In genomic region chr2:155157065-155157464, GRCh38 we compare ENCODE assay signal across 30 cellular contexts.
"Had no signal": no experiment of that assay in that cellular context is flagged by ENCODE, and none has a peak within 500 bp of the region (broad histone marks: within the 10 kb centered on the region; RNA-seq: fewer than 3 reads in every experiment).

No MANE protein-coding gene starts in this region.

- DNase-seq: activated CD4-positive, alpha-beta memory T cell treated with anti-CD3 and anti-CD28 coated beads, Interleukin-2, amount 10 ng/mL, durations not matched to agents 7 days and 5 days; activated CD4-positive, alpha-beta T cell treated with anti-CD3 and anti-CD28 coated beads for 1 hour; activated CD4-positive, alpha-beta T cell treated with anti-CD3 and anti-CD28 coated beads, Interleukin-2, amount 10 ng/mL, durations not matched to agents 7 days and 5 days; activated CD8-positive, alpha-beta memory T cell treated with anti-CD3 and anti-CD28 coated beads, Interleukin-2, amount 50 U/mL, for 48 hours; activated gamma-delta T cell; activated naive CD8-positive, alpha-beta T cell treated with anti-CD3 and anti-CD28 coated beads, Interleukin-2, amount 50 U/mL, for 24 hours; activated T-cell treated with anti-CD3 and anti-CD28 coated beads, Interleukin-2, amount 50 U/mL, for 24 hours; cerebellar nuclear complex; colonic mucosa; effector memory CD8-positive, alpha-beta T cell; erythroblast; head of caudate nucleus; hypothalamus; kidney glomerular epithelial cell; left lung; lower lobe of right lung; mesenchymal stem cell; natural killer cell; stimulated activated CD4-positive, alpha-beta T cell treated with anti-CD3 and anti-CD28 coated beads, Interleukin-4, amount 100 ng/mL, for 24 hours; stimulated activated CD8-positive, alpha-beta memory T cell treated with anti-CD3 and anti-CD28 coated beads, Interleukin-4, amount 100 ng/mL, for 48 hours; stimulated activated naive CD8-positive, alpha-beta T cell treated with anti-CD3 and anti-CD28 coated beads, Interleukin-15, amount 100 ng/mL, for 72 hours; substantia nigra; T-helper 2 cell; tibial artery; upper lobe of right lung had no signal

- H3K4me3 ChIP-seq: cardiac muscle cell, colonic mucosa, left lung, lower lobe of right lung, skin epidermis, tibial artery, upper lobe of right lung had no signal

- H3K36me3 ChIP-seq: cardiac muscle cell, colonic mucosa, left lung, lower lobe of right lung, neutrophil, tibial artery, upper lobe of right lung had no signal

- ATAC-seq: activated naive CD8-positive, alpha-beta T cell treated with anti-CD3 and anti-CD28 coated beads, Interleukin-2, amount 50 U/mL, for 24 hours; effector memory CD8-positive, alpha-beta T cell; left lung; lower lobe of right lung; natural killer cell; sciatic nerve; stimulated activated memory B cell treated with anti-CD40 and anti-IgM and Interleukin-4, amounts not matched to agents 10 μg/mL and 1 μg/mL and 100 μg/mL, for 72 hours; stimulated activated naive CD8-positive, alpha-beta T cell treated with anti-CD3 and anti-CD28 coated beads, Interleukin-15, amount 100 ng/mL, for 72 hours; upper lobe of right lung had no signal

- H3K27ac ChIP-seq: cardiac muscle cell, colonic mucosa, left lung, lower lobe of right lung, neutrophil, tibial artery, upper lobe of right lung had no signal

- H3K27me3 ChIP-seq: cardiac muscle cell, colonic mucosa, left lung, neutrophil, tibial artery, upper lobe of right lung had no signal

- H3K4me1 ChIP-seq: colonic mucosa, left lung, lower lobe of right lung, tibial artery, upper lobe of right lung had no signal

- H3K9me3 ChIP-seq: colonic mucosa, left lung, lower lobe of right lung, neutrophil, tibial artery, upper lobe of right lung had no signal
